ENCODE assay signal across 19 cellular contexts in the genomic region with DNA sequence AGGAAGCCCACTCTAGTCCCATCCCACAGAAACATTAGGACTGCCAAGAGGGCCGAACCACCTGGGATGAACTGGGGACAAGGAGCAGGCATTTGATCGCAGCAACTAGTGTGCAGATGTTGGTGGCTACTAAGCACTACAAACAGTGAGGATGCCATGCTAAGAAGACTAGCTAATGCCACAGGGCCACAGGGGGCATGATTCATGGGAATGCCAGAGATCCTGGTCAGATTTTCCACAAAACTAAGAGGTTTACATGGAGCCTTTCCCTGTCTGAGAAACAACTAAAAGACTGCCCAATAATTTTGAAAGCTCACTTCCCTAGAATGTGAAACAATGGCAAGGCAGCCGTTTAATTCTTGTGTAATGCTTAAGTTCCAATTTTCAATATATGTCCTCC.
DNase-seq lines count a peak whose midpoint lies in the region; TF ChIP-seq lines count a peak whose summit lies in the region.
"Had no signal": no experiment of that assay in that cellular context is flagged by ENCODE, and none has a peak within 500 bp of the region (broad histone marks: within the 10 kb centered on the region; RNA-seq: fewer than 3 reads in every experiment).

No MANE protein-coding gene starts in this region.

- no CpG with 5 or more reads among the region's 3 CpGs for WGBS in H9 (ENCODE audit: extremely low coverage, insufficient read length, low lambda C conversion rate)

- H4K20me1 ChIP-seq in H9 (ENCODE audit: control insufficient read depth, insufficient read depth, insufficient read length): no peaks in the 10 kb centered on the region
- H4K20me1 ChIP-seq: BLaER1 had no signal

- no peak overlapping the region for H2BK20ac ChIP-seq in H9 (ENCODE audit: low read depth, low read length, poor library complexity, severe bottlenecking)

- no peak overlapping the region for H3K4me2 ChIP-seq in H9 (ENCODE audit: insufficient read depth, insufficient read length, low read length)
- H3K4me2 ChIP-seq: BLaER1 had no signal

- H4K8ac ChIP-seq in H9 (replicated peaks; ENCODE audit: insufficient read length, low read depth, low read length): no peak overlapping the region

- no peak overlapping the region for H3K56ac ChIP-seq in H9 (ENCODE audit: insufficient read length, low read depth, low read length)

- no peaks in the 10 kb centered on the region for H3K79me2 ChIP-seq in H9 (ENCODE audit: insufficient read depth, low read length)

- 0 out of 7 replicates have a peak, but pooled peaks cover 0 to 5% (median 0%) of the 10 kb centered on the region in 3 experiments for H3K36me3 Mint-ChIP-seq in H9 (ENCODE audit: insufficient read depth in 1 of 3, low read depth in 3 of 3)
- H3K36me3 Mint-ChIP-seq in immature natural killer cell: no peaks in the 10 kb centered on the region

- no peak overlapping the region for H2AFZ ChIP-seq in H9 (ENCODE audit: low read length)
- H2AFZ ChIP-seq: GM23248 had no signal

- no peak overlapping the region for H3T11ph ChIP-seq in H9 (ENCODE audit: low read length)

- H2BK15ac ChIP-seq in H9 (ENCODE audit: low read depth, low read length): no peak overlapping the region

- no peaks in the 10 kb centered on the region for H3K4me1 ChIP-seq in H9 (ENCODE audit: insufficient read depth, low read length)
- H3K4me1 ChIP-seq in left ventricle myocardium inferior: no peaks in the 10 kb centered on the region
- H3K4me1 ChIP-seq: BLaER1 had no signal

- no peak overlapping the region for H2BK12ac ChIP-seq in H9 (ENCODE audit: insufficient read length, low read depth, low read length)

- no peak overlapping the region for H3K18ac ChIP-seq in H9 (ENCODE audit: insufficient read length, low read depth, low read length)

- intact Hi-C loops in left ventricle myocardium inferior (cut with micrococcal nuclease): no loop called here

- no peak for DNase-seq in H9
- DNase-seq in RKO (ENCODE audit: low spot score): peak; percentile 4
- peak; percentile 33 for DNase-seq in kidney tubule cell (ENCODE audit: low spot score)
- DNase-seq in stromal cell of bone marrow (ENCODE audit: low read depth): peak; percentile 11
- no peak for DNase-seq in left ventricle myocardium inferior
- no peak for DNase-seq in immature natural killer cell
- no peak for DNase-seq in activated CD4-positive, CD25-positive, alpha-beta regulatory T cell (lab: John Stamatoyannopoulos, UW)
- DNase-seq: CD4-positive, alpha-beta T cell; COR-L47; DMS79; GM23248; Karpas-422; NCI-H1092; NCI-H1436; NCI-H187 treated with DMSO at 0.1 percent for 48 hours; NCI-H345; NCI-H526 had no signal

- H3K23ac ChIP-seq in H9 (ENCODE audit: insufficient read length, low read depth, low read length): no peak overlapping the region

- no peak overlapping the region for H2AK5ac ChIP-seq in H9 (ENCODE audit: insufficient read length, low read length)

- H3K4me1 Mint-ChIP-seq in H9 (peaks cover 0 to 2% of the 10 kb centered on the region in 2 experiments; a peak in 1 of 4 replicates), immature natural killer cell (no peaks in the 10 kb centered on the region)

- H3K9me3 ChIP-seq in H9 (ENCODE audit: control insufficient read depth, low read depth, low read length): no peaks in the 10 kb centered on the region
- H3K9me3 ChIP-seq in left ventricle myocardium inferior (replicated peaks): no peaks in the 10 kb centered on the region
- H3K9me3 ChIP-seq: BLaER1 had no signal

- H3K27me3 ChIP-seq in H9 (ENCODE audit: insufficient read depth, low read length): no peaks in the 10 kb centered on the region
- no peaks in the 10 kb centered on the region for H3K27me3 ChIP-seq in left ventricle myocardium inferior (ENCODE audit: low read depth)
- H3K27me3 ChIP-seq: BLaER1 had no signal

- peaks cover 0 to 1% of the 10 kb centered on the region in 2 experiments; a peak in 1 of 5 replicates for H3K9me3 Mint-ChIP-seq in H9
- peaks cover 6 to 24% (median 12%) of the 10 kb centered on the region in 6 donors for H3K9me3 Mint-ChIP-seq in immature natural killer cell

- H3K27ac ChIP-seq in H9 (ENCODE audit: insufficient read length, low read depth, low read length) (no peak overlapping the region), left ventricle myocardium inferior (replicated peaks) (no peak overlapping the region)
- H3K27ac ChIP-seq: BLaER1, GM23248 had no signal

- no peaks in the 10 kb centered on the region for H3K27me3 Mint-ChIP-seq in H9 (ENCODE audit: low read depth)
- peaks cover 0 to 2% (median 0%) of the 10 kb centered on the region in 3 donors for H3K27me3 Mint-ChIP-seq in immature natural killer cell (ENCODE audit: low read depth in 3 of 3)
- H3K27me3 Mint-ChIP-seq: CD4-positive, alpha-beta T cell had no signal

- H3K27ac Mint-ChIP-seq in H9 (no peak overlapping the region), immature natural killer cell (no peak overlapping the region)
- H3K27ac Mint-ChIP-seq: CD4-positive, alpha-beta T cell had no signal

- no peak overlapping the region for H2BK5ac ChIP-seq in H9 (ENCODE audit: insufficient read length, low read length)

- H3K23me2 ChIP-seq in H9 (ENCODE audit: insufficient read length, low read depth, low read length, poor library complexity, severe bottlenecking): no peaks in the 10 kb centered on the region

- no peak overlapping the region for H2BK120ac ChIP-seq in H9 (ENCODE audit: low read depth, low read length, poor library complexity, severe bottlenecking)

- H3K4me3 ChIP-seq in left ventricle myocardium inferior: no peak overlapping the region
- H3K4me3 ChIP-seq: BLaER1, GM12878, GM23248 had no signal

- H3K9ac ChIP-seq in H9 (ENCODE audit: extremely low read depth, insufficient read length, low read length): no peak overlapping the region
- H3K9ac ChIP-seq: BLaER1, GM23248 had no signal

- peak overlapping the region; percentile 36; the same call in 1 of the 2 replicates for H3K14ac ChIP-seq in H9 (ENCODE audit: insufficient read depth, low read length)

- no peaks in the 10 kb centered on the region for H3K36me3 ChIP-seq in left ventricle myocardium inferior
- H3K36me3 ChIP-seq: BLaER1 had no signal

- no peak overlapping the region for H3K4ac ChIP-seq in H9 (ENCODE audit: low read depth, low read length)

- no peak overlapping the region for H4K91ac ChIP-seq in H9 (ENCODE audit: insufficient read length, low read depth, low read length)

- no peak overlapping the region for H4K5ac ChIP-seq in H9 (ENCODE audit: insufficient read length, low read depth, low read length)

- TF ChIP-seq CTCF in H9 (conservative IDR thresholded peaks at IDR 0.05) (no peak), left ventricle myocardium inferior (IDR thresholded peaks at IDR 0.05; ENCODE audit: borderline replicate concordance) (no peak)

- H3K4me3 Mint-ChIP-seq in H9 (no peak overlapping the region), immature natural killer cell (no peak overlapping the region)
- H3K4me3 Mint-ChIP-seq: CD4-positive, alpha-beta T cell had no signal

- no peaks in the 10 kb centered on the region for H3K79me1 ChIP-seq in H9 (ENCODE audit: insufficient read depth, low read depth, low read length, poor library complexity, severe bottlenecking)

Comparison
In these comparisons a context has a peak if more than half of its experiments do, and no peak if none do; other contexts are left out.
1. DNase-seq: peak in RKO (single experiment), kidney tubule cell (single experiment) and stromal cell of bone marrow (single experiment); none in H9 (single experiment), left ventricle myocardium inferior (single experiment), immature natural killer cell (0 of 3) and activated CD4-positive, CD25-positive, alpha-beta regulatory T cell (0 of 4).